Comparison of ENCODE assay signal across 10 cellular contexts in the genomic region with DNA sequence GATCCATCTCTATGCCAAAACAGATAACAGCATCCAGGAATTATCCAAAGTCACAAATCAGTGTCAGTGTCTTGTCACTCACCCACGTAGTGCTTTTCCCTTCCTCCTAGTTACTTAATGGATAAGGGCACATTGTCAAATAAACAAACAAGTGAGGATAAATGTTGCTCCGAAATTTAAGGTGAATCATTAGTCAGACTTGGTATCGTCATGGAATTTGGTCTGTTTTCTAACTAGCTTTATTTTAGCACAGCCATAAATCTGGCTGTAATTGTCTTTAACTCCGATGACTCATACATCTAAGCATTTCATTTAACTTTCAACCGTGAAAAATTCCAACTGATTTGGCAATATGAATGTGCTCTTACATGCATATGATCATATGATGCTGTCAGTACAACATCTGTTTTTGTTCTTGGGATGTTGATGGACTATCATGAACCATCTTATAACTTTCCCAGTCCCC.
DNase-seq lines count a peak whose midpoint lies in the region; ATAC-seq and TF ChIP-seq lines count a peak whose summit lies in the region.
"Had no signal": no experiment of that assay in that cellular context is flagged by ENCODE, and none has a peak within 500 bp of the region (broad histone marks: within the 10 kb centered on the region; RNA-seq: fewer than 3 reads in every experiment).

No MANE protein-coding gene starts in this region.

- no peak for TF ChIP-seq CTCF in GM23338 (conservative IDR thresholded peaks at IDR 0.05; ENCODE audit: low read depth in 2 of 2)
- TF ChIP-seq CTCF in fibroblast of the aortic adventitia (IDR thresholded peaks at IDR 0.05; ENCODE audit: insufficient read depth, low read length) = no peak
- TF ChIP-seq CTCF in sigmoid colon (IDR thresholded peaks at IDR 0.05) = no peak
- no peak for TF ChIP-seq CTCF in H9 (conservative IDR thresholded peaks at IDR 0.05)

- H3K9me2 ChIP-seq in GM23338 (ENCODE audit: insufficient read depth) = no peaks in the 10 kb centered on the region

- H3T11ph ChIP-seq in H9 (ENCODE audit: low read length) = no peak overlapping the region

- intact Hi-C loops in sigmoid colon (cut with DNase I) = no loop called here

- 12 to 50% methylated on average over 5 of the region's 5 CpGs for WGBS in sigmoid colon, 2 donors
- WGBS in H9 (ENCODE audit: extremely low coverage, insufficient read length, low lambda C conversion rate) = no CpG with 5 or more reads among the region's 5 CpGs

- no peak overlapping the region for H2BK5ac ChIP-seq in H9 (ENCODE audit: insufficient read length, low read length)

- no peaks in the 10 kb centered on the region for H4K20me1 ChIP-seq in GM23338 (replicated peaks; ENCODE audit: insufficient read depth)
- no peaks in the 10 kb centered on the region for H4K20me1 ChIP-seq in H9 (ENCODE audit: control insufficient read depth, insufficient read depth, insufficient read length)

- no peak overlapping the region for H3K9ac ChIP-seq in H9 (ENCODE audit: extremely low read depth, insufficient read length, low read length)

- H4K5ac ChIP-seq in H9 (ENCODE audit: insufficient read length, low read depth, low read length) = no peak overlapping the region

- no peak overlapping the region for H2AFZ ChIP-seq in GM23338
- H2AFZ ChIP-seq in H9 (ENCODE audit: low read length) = no peak overlapping the region

- H3K79me2 ChIP-seq in GM23338 (replicated peaks; ENCODE audit: insufficient read depth) (no peaks in the 10 kb centered on the region), H9 (ENCODE audit: insufficient read depth, low read length) (no peaks in the 10 kb centered on the region)

- H3K9me3 Mint-ChIP-seq in GM23338 (no peaks in the 10 kb centered on the region), H9 (no peaks in the 10 kb centered on the region)
- H3K9me3 Mint-ChIP-seq: activated T-cell treated with anti-CD3 and anti-CD28 coated beads, Interleukin-2, amount 50 U/mL, for 4 hours; natural killer cell had no signal

- H3K23me2 ChIP-seq in H9 (ENCODE audit: insufficient read length, low read depth, low read length, poor library complexity, severe bottlenecking) = no peaks in the 10 kb centered on the region

- H3K36me3 ChIP-seq in GM23338 (ENCODE audit: insufficient read depth) (no peaks in the 10 kb centered on the region), SJCRH30 (no peaks in the 10 kb centered on the region), sigmoid colon (no peaks in the 10 kb centered on the region)

- H4K8ac ChIP-seq in H9 (replicated peaks; ENCODE audit: insufficient read length, low read depth, low read length) = no peak overlapping the region

- H3K27me3 Mint-ChIP-seq in GM23338 (ENCODE audit: insufficient read depth, low read depth, poor library complexity) = no peaks in the 10 kb centered on the region
- no peaks in the 10 kb centered on the region for H3K27me3 Mint-ChIP-seq in H9 (ENCODE audit: low read depth)

- H3F3A ChIP-seq in GM23338 (replicated peaks; ENCODE audit: low read depth) = no peaks in the 10 kb centered on the region

- H2BK20ac ChIP-seq in H9 (ENCODE audit: low read depth, low read length, poor library complexity, severe bottlenecking) = no peak overlapping the region

- no peak overlapping the region for H2AK5ac ChIP-seq in H9 (ENCODE audit: insufficient read length, low read length)

- DNase-seq in GM23338 (ENCODE audit: low spot score) (no peak), SJCRH30 (peak; percentile 35 to 93), fibroblast of the aortic adventitia (ENCODE audit: low read depth) (peak; percentile 95), sigmoid colon (no peak), NCI-H146 (lab: John Stamatoyannopoulos, UW) (no peak), H9 (no peak)
- DNase-seq: activated T-cell treated with anti-CD3 and anti-CD28 coated beads, Interleukin-2, amount 50 U/mL, for 4 hours; natural killer cell had no signal

- H3K27ac Mint-ChIP-seq in GM23338 = peak overlapping the region; percentile 38; the same call in 1 of the 2 replicates
- no peak overlapping the region for H3K27ac Mint-ChIP-seq in H9
- H3K27ac Mint-ChIP-seq: natural killer cell had no signal

- H3K9me3 ChIP-seq in SJCRH30 (replicated peaks) (no peaks in the 10 kb centered on the region), sigmoid colon (no peaks in the 10 kb centered on the region), H9 (ENCODE audit: control insufficient read depth, low read depth, low read length) (no peaks in the 10 kb centered on the region)

- TF ChIP-seq POLR2A in sigmoid colon (IDR thresholded peaks at IDR 0.05) = no peak

- H3K27me3 ChIP-seq in GM23338 (ENCODE audit: insufficient read depth) = no peaks in the 10 kb centered on the region
- H3K27me3 ChIP-seq in SJCRH30 = no peaks in the 10 kb centered on the region
- H3K27me3 ChIP-seq in sigmoid colon = no peaks in the 10 kb centered on the region
- H3K27me3 ChIP-seq in H9 (ENCODE audit: insufficient read depth, low read length) = no peaks in the 10 kb centered on the region

- no peak overlapping the region for H2BK15ac ChIP-seq in H9 (ENCODE audit: low read depth, low read length)

- H3K4me2 ChIP-seq in GM23338 (no peak overlapping the region), H9 (ENCODE audit: insufficient read depth, insufficient read length, low read length) (no peak overlapping the region)

- H2BK12ac ChIP-seq in H9 (ENCODE audit: insufficient read length, low read depth, low read length) = no peak overlapping the region

- no peak overlapping the region for H4K91ac ChIP-seq in H9 (ENCODE audit: insufficient read length, low read depth, low read length)

- peak in 3 of 4 donors; percentile 28 to 67 (median 46) for TF ChIP-seq EP300 in sigmoid colon (IDR thresholded peaks at IDR 0.05)

- H3K79me1 ChIP-seq in H9 (ENCODE audit: insufficient read depth, low read depth, low read length, poor library complexity, severe bottlenecking) = no peaks in the 10 kb centered on the region

- H3K4me1 Mint-ChIP-seq in GM23338 (peaks cover 12% of the 10 kb centered on the region), H9 (peaks cover 3 to 4% of the 10 kb centered on the region in 2 experiments; a peak in 2 of 4 replicates)
- H3K4me1 Mint-ChIP-seq: natural killer cell had no signal

- no peak overlapping the region for H3K4ac ChIP-seq in H9 (ENCODE audit: low read depth, low read length)

- H3K36me3 Mint-ChIP-seq in GM23338 (ENCODE audit: low read depth) (no peaks in the 10 kb centered on the region), H9 (ENCODE audit: insufficient read depth in 1 of 3, low read depth in 3 of 3) (no peaks in the 10 kb centered on the region)
- H3K36me3 Mint-ChIP-seq: natural killer cell had no signal

- H3K56ac ChIP-seq in H9 (ENCODE audit: insufficient read length, low read depth, low read length) = no peak overlapping the region

- no peak overlapping the region for H3K18ac ChIP-seq in H9 (ENCODE audit: insufficient read length, low read depth, low read length)

- ATAC-seq in GM23338 = no peak
- no peak for ATAC-seq in HG03442 (IDR thresholded peaks at IDR 0.05; ENCODE audit: unreplicated experiment)
- no peak for ATAC-seq in HG02610 (IDR thresholded peaks at IDR 0.05; ENCODE audit: unreplicated experiment)
- ATAC-seq: activated T-cell treated with anti-CD3 and anti-CD28 coated beads, Interleukin-2, amount 50 U/mL, for 4 hours; natural killer cell had no signal

- H3K27ac ChIP-seq in GM23338 (ENCODE audit: low read depth) (peak overlapping the region; percentile 46; the same call in 1 of the 2 replicates), SJCRH30 (peak overlapping the region; percentile 99), sigmoid colon (peak overlapping the region; percentile 10 to 72 (median 64)), H9 (ENCODE audit: insufficient read length, low read depth, low read length) (no peak overlapping the region)

- peaks cover 2% of the 10 kb centered on the region; the same call in 1 of the 2 replicates for H3K4me1 ChIP-seq in GM23338 (ENCODE audit: insufficient read depth)
- H3K4me1 ChIP-seq in SJCRH30 = peaks cover 56% of the 10 kb centered on the region
- H3K4me1 ChIP-seq in sigmoid colon = peaks cover 0 to 37% (median 22%) of the 10 kb centered on the region in 4 donors
- no peaks in the 10 kb centered on the region for H3K4me1 ChIP-seq in H9 (ENCODE audit: insufficient read depth, low read length)

- no peak overlapping the region for H3K14ac ChIP-seq in H9 (ENCODE audit: insufficient read depth, low read length)

- H3K4me3 ChIP-seq in GM23338 = no peak overlapping the region
- peak overlapping the region; percentile 40 for H3K4me3 ChIP-seq in SJCRH30
- no peak overlapping the region for H3K4me3 ChIP-seq in fibroblast of the aortic adventitia (ENCODE audit: low read depth, low read length)
- H3K4me3 ChIP-seq in sigmoid colon = no peak overlapping the region

- no peak overlapping the region for H3K4me3 Mint-ChIP-seq in GM23338
- no peak overlapping the region for H3K4me3 Mint-ChIP-seq in H9
- H3K4me3 Mint-ChIP-seq: activated T-cell treated with anti-CD3 and anti-CD28 coated beads, Interleukin-2, amount 50 U/mL, for 4 hours; natural killer cell had no signal

- no peak overlapping the region for H2BK120ac ChIP-seq in H9 (ENCODE audit: low read depth, low read length, poor library complexity, severe bottlenecking)

- no peak overlapping the region for H3K23ac ChIP-seq in H9 (ENCODE audit: insufficient read length, low read depth, low read length)

TF ChIP-seq in GM23338, 12 proteins besides CTCF, POLR2A, EP300 and RAD21 (continues in another document):
- no peak for TF ChIP-seq JUNB (IDR thresholded peaks at IDR 0.05; ENCODE audit: unreplicated experiment)
- TF ChIP-seq EZH2 (IDR thresholded peaks at IDR 0.05; ENCODE audit: low read depth, unreplicated experiment) = no peak
- TF ChIP-seq, protein P1, sequence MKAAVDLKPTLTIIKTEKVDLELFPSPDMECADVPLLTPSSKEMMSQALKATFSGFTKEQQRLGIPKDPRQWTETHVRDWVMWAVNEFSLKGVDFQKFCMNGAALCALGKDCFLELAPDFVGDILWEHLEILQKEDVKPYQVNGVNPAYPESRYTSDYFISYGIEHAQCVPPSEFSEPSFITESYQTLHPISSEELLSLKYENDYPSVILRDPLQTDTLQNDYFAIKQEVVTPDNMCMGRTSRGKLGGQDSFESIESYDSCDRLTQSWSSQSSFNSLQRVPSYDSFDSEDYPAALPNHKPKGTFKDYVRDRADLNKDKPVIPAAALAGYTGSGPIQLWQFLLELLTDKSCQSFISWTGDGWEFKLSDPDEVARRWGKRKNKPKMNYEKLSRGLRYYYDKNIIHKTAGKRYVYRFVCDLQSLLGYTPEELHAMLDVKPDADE (IDR thresholded peaks at IDR 0.05) = no peak
- no peak for TF ChIP-seq EZH2phosphoT487 (IDR thresholded peaks at IDR 0.05; ENCODE audit: unreplicated experiment)
- no peak for TF ChIP-seq ZNF114 (CRISPR knock-in tag; IDR thresholded peaks at IDR 0.05)
- TF ChIP-seq POLR2AphosphoS5 (IDR thresholded peaks at IDR 0.05; ENCODE audit: low read depth) = no peak

Comparison
In these comparisons a context has a peak if more than half of its experiments do, and no peak if none do; other contexts are left out.
1. DNase-seq: peak in SJCRH30 (2 of 2) and fibroblast of the aortic adventitia (single experiment); none in GM23338 (single experiment), sigmoid colon (single experiment), NCI-H146 (single experiment) and H9 (single experiment).